8 cellular contexts compared by ENCODE assay signal in the genomic region with DNA sequence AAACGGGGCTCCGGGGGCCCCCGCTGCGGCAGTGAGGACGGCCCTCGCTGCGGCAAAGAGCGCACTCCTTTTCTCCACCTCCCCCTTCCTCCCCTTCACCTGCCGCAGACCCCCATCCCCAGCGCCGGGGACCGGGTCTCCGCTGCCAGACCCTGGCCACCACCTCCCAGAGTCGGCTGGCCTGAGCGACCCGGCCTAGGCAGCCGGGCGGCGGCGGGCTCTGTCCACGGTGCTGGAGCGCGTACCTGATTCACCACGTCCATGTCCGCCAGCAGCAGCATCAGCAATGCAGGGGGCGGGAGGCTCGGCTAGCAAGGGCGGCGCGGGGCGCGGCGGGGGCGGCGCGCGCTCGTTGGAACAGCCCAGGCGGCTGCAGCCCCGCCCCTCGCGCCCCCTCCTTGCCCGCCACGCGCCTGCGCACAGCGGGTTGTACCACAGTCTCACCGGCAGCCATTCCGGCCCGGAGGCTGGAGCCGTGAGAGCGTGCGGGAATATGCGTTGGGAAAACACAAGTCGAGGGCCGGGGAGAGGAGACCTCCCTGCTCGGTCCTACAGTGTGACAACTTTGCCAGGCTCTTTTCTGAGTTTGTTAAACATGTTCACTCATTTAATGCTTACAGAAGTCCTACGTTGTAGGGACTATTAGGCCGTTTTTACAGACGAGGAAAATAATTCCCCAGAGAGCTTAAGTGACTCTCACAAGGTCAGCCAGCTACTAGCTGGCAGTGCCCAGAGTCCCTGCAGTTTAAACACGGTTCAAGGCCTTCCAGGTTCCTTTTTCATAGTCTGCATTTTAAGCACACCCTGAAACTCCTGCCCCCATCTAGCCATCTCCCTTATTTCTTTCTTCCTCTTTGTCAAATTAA. TPM values are rescaled to one million over a fixed set of nuclear protein-coding genes. Genes with fewer than 3 reads are reported as not detected.
DNase-seq lines count a peak whose midpoint lies in the region; ATAC-seq and TF ChIP-seq lines count a peak whose summit lies in the region.

Gene SYP (minus strand): TSS at position 288 of the 866 bp plus-strand sequence. CDS start 7 bp downstream, at position 281.

- TF ChIP-seq CTCF in GM13977 (IDR thresholded peaks at IDR 0.05; ENCODE audit: extremely low read depth, insufficient read depth, missing control alignments), result no peak

- no peak within 1 kb of the TSS for H3K4me3 ChIP-seq in aorta (ENCODE audit: low read length in 2 of 2)

- 1 to 34% methylated on average over 58 to 61 of the region's 61 CpGs for WGBS in aorta, 2 donors

- DNase-seq in GM13977 (ENCODE audit: low spot score) (peak; percentile 94), NCI-H128 (lab: John Stamatoyannopoulos, UW; ENCODE audit: unreplicated experiment) (peak; percentile 70), T-helper 2 cell (peak; percentile 77 to 91 (median 81)), anterior cingulate cortex (lab: John Stamatoyannopoulos, UW) (peak; percentile 2 to 89 (median 77)), hepatic stellate cell (ENCODE audit: low spot score) (peak; percentile 90), retina (peak; percentile 77), aorta (peak; percentile 91 to 96)

- in situ Hi-C loops in GM13977 (cut with MboI; ENCODE audit: low pct_unique_long_range_greater_than_20kb, low sequenced_read_pairs, unreplicated experiment), result no loop called here

- intact Hi-C loops in aorta (cut with DNase I), result loop anchor here in 1 of 2 donors (5.0 kb wide), 1 partner anchor 37 kb away; the partner anchor contains the start of gene CCDC22

- ATAC-seq in HG02759 (IDR thresholded peaks at IDR 0.05; ENCODE audit: unreplicated experiment) (peak; percentile 98), aorta (ENCODE audit: low FRiP score) (peak; percentile 92)

- H3K9me3 ChIP-seq in aorta (ENCODE audit: control insufficient read depth, low read length), result no peaks in the 10 kb centered on the region

- no peaks in the 10 kb centered on the region for H3K36me3 ChIP-seq in aorta (ENCODE audit: control insufficient read depth in 1 of 2, insufficient read depth in 2 of 2, low read length in 1 of 2)

- no peaks in the 10 kb centered on the region for H3K27me3 ChIP-seq in aorta (ENCODE audit: control insufficient read depth in 1 of 2, insufficient read depth in 2 of 2, low read length in 1 of 2)

- H3K4me1 ChIP-seq in aorta (ENCODE audit: control insufficient read depth in 1 of 2, insufficient read depth in 2 of 2, low read length in 2 of 2), result no peaks in the 10 kb centered on the region

- H3K27ac ChIP-seq in aorta (ENCODE audit: low read depth in 1 of 2, low read length in 2 of 2), result no peak within 1 kb of the TSS

RNA-seq across cellular contexts. Expression of gene SYP, which starts in this region (rescaled TPM):
- 1 to 10 TPM; 2.4 to 4.5 TPM for total RNA-seq in aorta
- polyA plus RNA-seq in aorta, result 1 to 10 TPM; 3.0 to 5.3 TPM
